ENCODE assay signal across 7 cellular contexts in genomic region chr16:54163197-54163843, GRCh38.
"Had no signal": no experiment of that assay in that cellular context is flagged by ENCODE, and none has a peak within 500 bp of the region (broad histone marks: within the 10 kb centered on the region; RNA-seq: fewer than 3 reads in every experiment).

No MANE protein-coding gene starts in this region.

- H3K4me1 Mint-ChIP-seq: GM23338, IgD-negative memory B cell had no signal

- H3K27ac Mint-ChIP-seq: GM23338, H9, HFFc6, IgD-negative memory B cell had no signal

- H3K4me3 ChIP-seq: GM23338, K562 had no signal

- H3K4me2 ChIP-seq: GM23338 had no signal

- DNase-seq: H9, HCEC 1CT, HFFc6, KG1 had no signal

- H3K4me3 Mint-ChIP-seq: GM23338, H9, HFFc6, IgD-negative memory B cell had no signal

- ATAC-seq: GM23338, K562 had no signal
